8 cellular contexts compared by ENCODE assay signal in the genomic region with DNA sequence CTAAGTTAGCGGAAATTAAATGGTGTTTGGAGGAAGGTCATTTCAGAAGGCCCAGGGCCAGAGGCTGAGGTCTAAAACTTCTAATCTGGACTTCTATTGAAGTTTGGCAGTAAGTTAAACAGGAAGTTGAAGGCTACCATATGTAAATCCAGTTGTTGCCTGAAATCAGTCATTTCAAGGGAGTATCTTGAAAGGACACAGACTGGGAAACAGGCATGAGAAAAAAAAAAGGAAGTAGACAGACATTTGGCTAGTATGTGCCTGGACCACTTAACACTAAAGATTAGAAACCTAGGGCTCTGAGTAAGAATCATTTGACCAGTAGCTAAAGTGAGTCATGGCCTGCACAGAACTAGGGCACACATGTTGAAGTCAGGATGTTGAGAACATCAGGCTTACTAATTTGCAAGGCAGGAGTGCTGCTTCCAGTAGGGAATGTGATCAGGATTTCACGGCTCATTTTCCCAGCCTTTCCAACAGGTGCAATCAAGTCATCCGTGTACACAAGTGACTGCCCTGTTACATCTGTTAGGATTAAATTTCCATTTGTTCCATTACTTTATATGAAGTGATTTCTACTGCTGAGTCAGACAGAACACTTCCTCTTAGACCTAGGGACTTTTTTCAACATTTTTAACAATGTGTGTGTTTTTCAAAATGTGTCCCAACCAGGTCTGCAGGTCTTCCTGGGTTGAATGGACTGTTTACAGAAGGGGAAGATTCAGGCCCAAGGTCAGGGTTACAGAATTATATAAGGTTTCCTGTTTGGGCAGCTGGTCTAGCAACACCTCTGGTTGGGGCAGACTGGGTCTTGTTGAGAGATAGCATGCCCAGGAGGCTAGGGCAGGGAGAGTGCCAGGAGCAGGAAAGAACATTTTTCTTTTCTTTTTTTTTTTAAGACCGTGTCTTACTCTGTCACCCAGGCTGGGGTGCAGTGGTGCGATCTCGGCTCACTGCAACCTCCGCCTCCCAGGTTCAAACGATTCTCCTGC.
DNase-seq lines count a peak whose midpoint lies in the region; ATAC-seq, FAIRE-seq and TF ChIP-seq lines count a peak whose summit lies in the region.

No MANE protein-coding gene starts in this region.

- FAIRE-seq in H54 (lab: Jason Lieb, UNC): peak; percentile 89

- H3K4me1 ChIP-seq in stomach: peaks cover 33 to 59% (median 48%) of the 10 kb centered on the region in 4 donors

- intact Hi-C loops in left colon (cut with DNase I, micrococcal nuclease): loop anchor here in 1 of 2 donors (10.0 kb wide), 1 partner anchor 141 kb away; a partner anchor contains a TSS
- intact Hi-C loops in stomach (cut with DNase I; ENCODE audit: low total_unique reads): no loop called here

- ATAC-seq in left colon: peak; percentile 44

- H3K4me3 ChIP-seq in stomach: peak overlapping the region; percentile 37 to 49 (median 42)

- no peak for TF ChIP-seq EP300 in stomach (IDR thresholded peaks at IDR 0.05)

- WGBS in stomach, 5 donors: 30 to 41% (median 33%) methylated on average over 8 of the region's 8 CpGs

- no peaks in the 10 kb centered on the region for H3K27me3 ChIP-seq in stomach

- TF ChIP-seq POLR2A in H54 (IDR thresholded peaks at IDR 0.05; ENCODE audit: low read depth, low read length) (no peak), stomach (IDR thresholded peaks at IDR 0.05) (no peak)

- TF ChIP-seq CTCF in GM10266 (IDR thresholded peaks at IDR 0.05; ENCODE audit: control insufficient read depth, insufficient read depth, low read depth, missing control alignments) (no peak), stomach (IDR thresholded peaks at IDR 0.05) (no peak)

- H3K9me3 ChIP-seq in stomach: no peaks in the 10 kb centered on the region

- peaks cover 0 to 5% (median 0%) of the 10 kb centered on the region in 4 donors for H3K36me3 ChIP-seq in stomach

- peak; percentile 35 for DNase-seq in GM10266 (ENCODE audit: extremely low spot score)
- no peak for DNase-seq in H54 (ENCODE audit: insufficient read length, low spot score)
- peak; percentile 47 to 68 for DNase-seq in Kasumi-1 (lab: John Stamatoyannopoulos, UW)
- DNase-seq in SKM-1 (lab: John Stamatoyannopoulos, UW; ENCODE audit: unreplicated experiment): peak; percentile 33
- DNase-seq in cerebellar cortex (ENCODE audit: low spot score): peak; percentile 80
- peak in 1 of 2 donors; percentile 56 for DNase-seq in left colon
- peak; percentile 43 for DNase-seq in stomach
- no peak for DNase-seq in hippocampal formation (lab: John Stamatoyannopoulos, UW)

- H3K27ac ChIP-seq in stomach: peak overlapping the region; percentile 86 to 96 (median 96)

Comparison
In these comparisons a context has a peak if more than half of its experiments do, and no peak if none do; other contexts are left out.
1. DNase-seq: peak in GM10266 (single experiment), Kasumi-1 (2 of 2), SKM-1 (single experiment), cerebellar cortex (single experiment) and stomach (single experiment); none in H54 (single experiment) and hippocampal formation (0 of 2).